Comparison of ENCODE assay signal across 13 cellular contexts in the genomic region with DNA sequence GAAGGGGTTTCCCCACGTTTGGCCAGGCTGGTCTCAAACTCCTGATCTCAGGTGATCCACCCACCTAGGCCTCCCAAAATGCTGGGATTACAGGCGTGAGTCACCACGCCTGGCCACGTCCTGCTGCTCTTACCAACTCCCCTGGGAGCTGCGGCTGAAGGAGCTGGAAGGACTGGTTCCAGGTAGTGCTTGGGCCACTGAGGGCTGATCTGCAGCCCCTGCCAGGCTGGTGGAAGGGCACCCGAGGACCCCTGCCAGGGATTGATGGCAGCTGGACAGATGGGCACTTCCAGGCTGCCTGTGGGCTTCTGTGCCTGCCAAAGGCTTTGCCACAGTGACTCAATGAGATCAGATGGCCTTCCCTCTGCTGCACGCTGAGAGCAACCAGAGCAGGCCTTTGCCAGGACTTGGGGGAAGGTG. TPM values are rescaled to one million over a fixed set of nuclear protein-coding genes. Genes with fewer than 3 reads are reported as not detected.
DNase-seq lines count a peak whose midpoint lies in the region; ATAC-seq and TF ChIP-seq lines count a peak whose summit lies in the region.
"Had no signal": no experiment of that assay in that cellular context is flagged by ENCODE, and none has a peak within 500 bp of the region (broad histone marks: within the 10 kb centered on the region; RNA-seq: fewer than 3 reads in every experiment).

No MANE protein-coding gene starts in this region.

- DNase-seq in CD8-positive, alpha-beta T cell, result no peak
- DNase-seq in activated naive CD8-positive, alpha-beta T cell treated with anti-CD3 and anti-CD28 coated beads for 36 hours, result peak; percentile 25
- DNase-seq in nephron progenitor cell, result no peak
- no peak for DNase-seq in kidney tubule cell (ENCODE audit: low spot score)
- DNase-seq: cerebellar nuclear complex; immature natural killer cell; MV-4-11; RPMI8226; stimulated activated naive CD4-positive, alpha-beta T cell treated with Interleukin-2 at 50 U/mL for 16 hours had no signal

- H3K4me1 Mint-ChIP-seq in CD8-positive, alpha-beta T cell (ENCODE audit: low read depth), result peaks cover 55% of the 10 kb centered on the region
- peaks cover 37% of the 10 kb centered on the region for H3K4me1 Mint-ChIP-seq in activated naive CD8-positive, alpha-beta T cell treated with anti-CD3 and anti-CD28 coated beads for 36 hours
- H3K4me1 Mint-ChIP-seq in nephron progenitor cell, result peaks cover 36% of the 10 kb centered on the region

- peaks cover 48% of the 10 kb centered on the region for H3K4me1 ChIP-seq in CD8-positive, alpha-beta T cell (ENCODE audit: insufficient read depth, low read length)
- H3K4me1 ChIP-seq in HEK293 (ENCODE audit: control insufficient read depth, insufficient read depth, low read length), result peaks cover 5% of the 10 kb centered on the region; the same call in 1 of the 2 replicates

- H3K36me3 Mint-ChIP-seq in CD8-positive, alpha-beta T cell, result peaks cover 23% of the 10 kb centered on the region
- peaks cover 42% of the 10 kb centered on the region for H3K36me3 Mint-ChIP-seq in activated naive CD8-positive, alpha-beta T cell treated with anti-CD3 and anti-CD28 coated beads for 36 hours
- H3K36me3 Mint-ChIP-seq in nephron progenitor cell (ENCODE audit: low read depth), result peaks cover 21% of the 10 kb centered on the region

- H3K27me3 Mint-ChIP-seq in CD8-positive, alpha-beta T cell (ENCODE audit: low read depth), result no peaks in the 10 kb centered on the region
- H3K27me3 Mint-ChIP-seq in activated naive CD8-positive, alpha-beta T cell treated with anti-CD3 and anti-CD28 coated beads for 36 hours, result no peaks in the 10 kb centered on the region
- peaks cover 3% of the 10 kb centered on the region for H3K27me3 Mint-ChIP-seq in nephron progenitor cell (ENCODE audit: low read depth, poor library complexity)

- no peaks in the 10 kb centered on the region for H3K9me3 ChIP-seq in CD8-positive, alpha-beta T cell (ENCODE audit: low read length)
- no peaks in the 10 kb centered on the region for H3K9me3 ChIP-seq in HEK293 (ENCODE audit: control insufficient read depth, insufficient read depth, low read depth, low read length)

- no peak overlapping the region for H3K4me3 ChIP-seq in CD8-positive, alpha-beta T cell (ENCODE audit: low read depth, low read length)
- no peak overlapping the region for H3K4me3 ChIP-seq in HEK293 (ENCODE audit: low read depth, low read length)

- no peaks in the 10 kb centered on the region for H3K27me3 ChIP-seq in CD8-positive, alpha-beta T cell (ENCODE audit: insufficient read depth, low read length)

- H3K9me3 Mint-ChIP-seq in CD8-positive, alpha-beta T cell, result no peaks in the 10 kb centered on the region
- H3K9me3 Mint-ChIP-seq in activated naive CD8-positive, alpha-beta T cell treated with anti-CD3 and anti-CD28 coated beads for 36 hours, result no peaks in the 10 kb centered on the region
- no peaks in the 10 kb centered on the region for H3K9me3 Mint-ChIP-seq in nephron progenitor cell
- H3K9me3 Mint-ChIP-seq: immature natural killer cell had no signal

- no peak for TF ChIP-seq CTCF in CD8-positive, alpha-beta T cell (IDR thresholded peaks at IDR 0.05)
- TF ChIP-seq CTCF in HEK293 (tag by site-specific recombination; IDR thresholded peaks at IDR 0.05) (no peak), nephron progenitor cell (IDR thresholded peaks at IDR 0.05) (no peak)

- peak overlapping the region; percentile 42 for H3K4me3 Mint-ChIP-seq in CD8-positive, alpha-beta T cell
- peak overlapping the region; percentile 14 for H3K4me3 Mint-ChIP-seq in activated naive CD8-positive, alpha-beta T cell treated with anti-CD3 and anti-CD28 coated beads for 36 hours
- H3K4me3 Mint-ChIP-seq in nephron progenitor cell, result peak overlapping the region; percentile 44
- H3K4me3 Mint-ChIP-seq: CD14-positive monocyte had no signal

- intact Hi-C loops in CD8-positive, alpha-beta T cell (cut with DNase I, micrococcal nuclease), result loop anchor here (10.0 kb wide), 3 partner anchors 109 to 369 kb away; a partner anchor contains a TSS

- no peak overlapping the region for H3K27ac ChIP-seq in CD8-positive, alpha-beta T cell (ENCODE audit: low read depth, low read length)
- H3K27ac ChIP-seq in HEK293 (ENCODE audit: extremely low read depth, low read depth, low read length), result no peak overlapping the region

- CTCF ChIA-PET in CD8-positive, alpha-beta T cell (lab: Charles Lee), result no interaction called here
- CTCF ChIA-PET in HEK293 (lab: Yijun Ruan, JAX), result no interaction called here

- H3K36me3 ChIP-seq in CD8-positive, alpha-beta T cell (ENCODE audit: insufficient read depth, low read length), result no peaks in the 10 kb centered on the region
- peaks cover 10 to 29% of the 10 kb centered on the region in 2 experiments; a peak in 2 of 3 replicates for H3K36me3 ChIP-seq in HEK293 (ENCODE audit: control insufficient read depth in 2 of 2, insufficient read depth in 1 of 2, low read length in 2 of 2)

- no peak for ATAC-seq in CD8-positive, alpha-beta T cell
- ATAC-seq in HG03354 (IDR thresholded peaks at IDR 0.05; ENCODE audit: poor library complexity, severe bottlenecking, unreplicated experiment) (no peak), HG03342 (IDR thresholded peaks at IDR 0.05; ENCODE audit: unreplicated experiment) (no peak)

- POLR2A ChIA-PET in CD8-positive, alpha-beta T cell (lab: Charles Lee), result interaction anchor here (1.7 to 2.9 kb wide), 2 partner anchors 10 to 28 kb away, joined by 9 to 14 read pairs; a partner anchor contains a TSS
- POLR2A ChIA-PET in HEK293 (lab: Yijun Ruan, JAX), result interaction anchor here (0.6 kb wide), 1 partner anchor 9 kb away, joined by 3 read pairs; no protein-coding TSS in a partner anchor

- peak overlapping the region; percentile 18 for H3K27ac Mint-ChIP-seq in CD8-positive, alpha-beta T cell
- H3K27ac Mint-ChIP-seq in activated naive CD8-positive, alpha-beta T cell treated with anti-CD3 and anti-CD28 coated beads for 36 hours, result peak overlapping the region; percentile 99
- no peak overlapping the region for H3K27ac Mint-ChIP-seq in nephron progenitor cell
- H3K27ac Mint-ChIP-seq: CD14-positive monocyte, immature natural killer cell had no signal

TF ChIP-seq in HEK293, 187 proteins besides CTCF, POLR2A, EP300 and RAD21:
- no peak for TF ChIP-seq ZBTB7A (tag by site-specific recombination; IDR thresholded peaks at IDR 0.05; ENCODE audit: low read depth)
- TF ChIP-seq ZBTB21 (tag by site-specific recombination; IDR thresholded peaks at IDR 0.05), result no peak
- no peak for TF ChIP-seq ZNF202 (tag by site-specific recombination; IDR thresholded peaks at IDR 0.05; ENCODE audit: borderline replicate concordance)
- no peak for TF ChIP-seq EGR2 (tag by site-specific recombination; IDR thresholded peaks at IDR 0.05; ENCODE audit: low read depth)
- no peak for TF ChIP-seq ZNF670 (tag by site-specific recombination; IDR thresholded peaks at IDR 0.05; ENCODE audit: low read depth)
- no peak for TF ChIP-seq ZNF660 (tag by site-specific recombination; IDR thresholded peaks at IDR 0.05)
- no peak for TF ChIP-seq ZNF610 (tag by site-specific recombination; IDR thresholded peaks at IDR 0.05; ENCODE audit: borderline replicate concordance)
- TF ChIP-seq, protein P1, sequence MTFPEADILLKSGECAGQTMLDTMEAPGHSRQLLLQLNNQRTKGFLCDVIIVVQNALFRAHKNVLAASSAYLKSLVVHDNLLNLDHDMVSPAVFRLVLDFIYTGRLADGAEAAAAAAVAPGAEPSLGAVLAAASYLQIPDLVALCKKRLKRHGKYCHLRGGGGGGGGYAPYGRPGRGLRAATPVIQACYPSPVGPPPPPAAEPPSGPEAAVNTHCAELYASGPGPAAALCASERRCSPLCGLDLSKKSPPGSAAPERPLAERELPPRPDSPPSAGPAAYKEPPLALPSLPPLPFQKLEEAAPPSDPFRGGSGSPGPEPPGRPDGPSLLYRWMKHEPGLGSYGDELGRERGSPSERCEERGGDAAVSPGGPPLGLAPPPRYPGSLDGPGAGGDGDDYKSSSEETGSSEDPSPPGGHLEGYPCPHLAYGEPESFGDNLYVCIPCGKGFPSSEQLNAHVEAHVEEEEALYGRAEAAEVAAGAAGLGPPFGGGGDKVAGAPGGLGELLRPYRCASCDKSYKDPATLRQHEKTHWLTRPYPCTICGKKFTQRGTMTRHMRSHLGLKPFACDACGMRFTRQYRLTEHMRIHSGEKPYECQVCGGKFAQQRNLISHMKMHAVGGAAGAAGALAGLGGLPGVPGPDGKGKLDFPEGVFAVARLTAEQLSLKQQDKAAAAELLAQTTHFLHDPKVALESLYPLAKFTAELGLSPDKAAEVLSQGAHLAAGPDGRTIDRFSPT (tag by site-specific recombination; IDR thresholded peaks at IDR 0.05), result peak; percentile 32; the same call in 1 of the 2 replicates

RNA-seq across cellular contexts. Expression of a gene that starts 2.3 kb away (rescaled TPM):
- total RNA-seq in CD8-positive, alpha-beta T cell, result 10 to 100 TPM; 24.4 to 26.1 TPM
- total RNA-seq in activated naive CD8-positive, alpha-beta T cell treated with anti-CD3 and anti-CD28 coated beads for 36 hours, result 10 to 100 TPM; 53.0 to 56.1 TPM

RNA-seq across cellular contexts. Expression of a gene that starts 2.5 kb away (rescaled TPM):
- total RNA-seq in CD8-positive, alpha-beta T cell, result 10 to 100 TPM; 18.0 to 19.9 TPM
- total RNA-seq in activated naive CD8-positive, alpha-beta T cell treated with anti-CD3 and anti-CD28 coated beads for 36 hours, result 10 to 100 TPM; 54.8 to 63.3 TPM

RNA-seq across cellular contexts. Expression of a gene that starts 7.7 kb away (rescaled TPM):
- 1 to 10 TPM; 3.4 to 4.0 TPM for total RNA-seq in CD8-positive, alpha-beta T cell
- 1 to 10 TPM; 8.6 to 9.1 TPM for total RNA-seq in activated naive CD8-positive, alpha-beta T cell treated with anti-CD3 and anti-CD28 coated beads for 36 hours

RNA-seq across cellular contexts. Expression of a gene that starts 19.5 kb away (rescaled TPM):
- 10 to 100 TPM; 14.3 to 16.4 TPM for total RNA-seq in CD8-positive, alpha-beta T cell
- total RNA-seq in activated naive CD8-positive, alpha-beta T cell treated with anti-CD3 and anti-CD28 coated beads for 36 hours, result 10 to 100 TPM; 17.9 to 19.2 TPM

RNA-seq across cellular contexts. Expression of a gene that starts 19.8 kb away (rescaled TPM):
- total RNA-seq in CD8-positive, alpha-beta T cell, result 100 to 1,000 TPM; 121 to 126 TPM
- total RNA-seq in activated naive CD8-positive, alpha-beta T cell treated with anti-CD3 and anti-CD28 coated beads for 36 hours, result 100 to 1,000 TPM in 1 of 2 experiments, 10 to 100 TPM in 1; 99.3 to 107 TPM
